Comparison of ENCODE assay signal across 8 cellular contexts in the genomic region with DNA sequence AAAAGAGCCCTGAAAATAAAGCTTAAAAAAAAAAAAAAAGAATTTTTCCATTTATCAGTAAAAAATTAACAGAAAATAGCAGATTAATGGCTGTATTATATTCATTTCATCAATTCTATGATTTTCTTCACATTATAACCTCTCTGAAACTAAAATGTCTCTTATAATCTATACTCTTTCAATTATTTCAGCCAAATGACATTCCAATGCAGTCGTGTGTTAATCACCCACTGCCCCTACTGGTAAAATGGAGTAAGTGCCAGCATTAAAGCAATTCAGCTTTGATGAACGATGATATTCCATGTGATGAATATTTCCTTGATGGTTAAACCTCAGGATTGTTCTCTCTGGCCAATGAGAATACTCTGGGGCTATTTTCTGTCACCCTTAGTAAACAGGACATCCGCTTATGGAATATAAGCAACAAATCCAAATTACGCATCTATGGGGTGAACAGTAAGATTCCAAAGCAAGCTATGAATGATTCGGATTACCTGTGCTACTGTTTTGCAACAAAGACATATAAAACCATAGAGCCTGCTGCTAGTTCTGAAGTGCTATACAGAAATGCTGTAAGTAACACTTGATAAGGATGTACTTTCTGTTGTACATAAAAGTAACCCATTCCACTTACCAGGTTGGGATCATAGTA. TPM values are rescaled to one million over a fixed set of nuclear protein-coding genes. Genes with fewer than 3 reads are reported as not detected.
DNase-seq lines count a peak whose midpoint lies in the region; ATAC-seq and TF ChIP-seq lines count a peak whose summit lies in the region.

No MANE protein-coding gene starts in this region.

- DNase-seq in BE2C (no peak), NCI-H2029 treated with DMSO at 0.1 percent for 48 hours (lab: John Stamatoyannopoulos, UW) (peak; percentile 24), cerebellar cortex (ENCODE audit: low spot score) (peak; percentile 19), mesothelial cell of epicardium (ENCODE audit: low spot score in 2 of 2, unreplicated experiment in 2 of 2) (no peak), omental fat pad (ENCODE audit: low spot score) (no peak)

- no peak overlapping the region for H3K4me3 ChIP-seq in BE2C (ENCODE audit: low read depth, low read length)

- peaks cover 22% of the 10 kb centered on the region for H3K36me3 Mint-ChIP-seq in mesothelial cell of epicardium

- ATAC-seq in GM18868 (IDR thresholded peaks at IDR 0.05; ENCODE audit: unreplicated experiment): peak; percentile 52
- ATAC-seq in GM19035 (IDR thresholded peaks at IDR 0.05; ENCODE audit: unreplicated experiment): no peak
- no peak for ATAC-seq in omental fat pad (ENCODE audit: low FRiP score)
- ATAC-seq in HG03045 (IDR thresholded peaks at IDR 0.05; ENCODE audit: unreplicated experiment): no peak

- H3K9me3 Mint-ChIP-seq in mesothelial cell of epicardium: no peaks in the 10 kb centered on the region

- H3K27me3 ChIP-seq in BE2C: no peaks in the 10 kb centered on the region

- no peak overlapping the region for H3K4me3 Mint-ChIP-seq in mesothelial cell of epicardium

- H3K9me3 ChIP-seq in BE2C: no peaks in the 10 kb centered on the region

- TF ChIP-seq CTCF in BE2C (IDR thresholded peaks at IDR 0.05; ENCODE audit: low read depth, low read length) (peak; percentile 78), mesothelial cell of epicardium (IDR thresholded peaks at IDR 0.05; ENCODE audit: unreplicated experiment) (peak; percentile 76), omental fat pad (IDR thresholded peaks at IDR 0.05) (peak in 1 of 3 donors; percentile 6)

- H3K4me1 ChIP-seq in BE2C: no peaks in the 10 kb centered on the region

- H3K36me3 ChIP-seq in BE2C: no peaks in the 10 kb centered on the region

- peaks cover 13% of the 10 kb centered on the region for H3K4me1 Mint-ChIP-seq in mesothelial cell of epicardium

- H3K27me3 Mint-ChIP-seq in mesothelial cell of epicardium (ENCODE audit: low read depth): no peaks in the 10 kb centered on the region

- H3K27ac Mint-ChIP-seq in mesothelial cell of epicardium: no peak overlapping the region

RNA-seq across cellular contexts. Expression of gene SYCP3, which starts 20.3 kb away (rescaled TPM):
- polyA plus RNA-seq in BE2C (2012; ENCODE audit: insufficient read depth, insufficient read length, low read depth): 0.51 TPM
- total RNA-seq in mesothelial cell of epicardium (0.14 to 0.16 TPM (median 0.16 TPM) in 3 replicates), omental fat pad (under 1 TPM in 2 of 4 donors, not detected in 2; 0.31 to 0.36 TPM)

Comparison
In these comparisons a context has a peak if more than half of its experiments do, and no peak if none do; other contexts are left out.
1. DNase-seq: peak in NCI-H2029 treated with DMSO at 0.1 percent for 48 hours (single experiment) and cerebellar cortex (single experiment); none in BE2C (single experiment), mesothelial cell of epicardium (0 of 2) and omental fat pad (single experiment).